16 cellular contexts compared by ENCODE assay signal in genomic region chr20:44703183-44703925, GRCh38. TPM values are rescaled to one million over a fixed set of nuclear protein-coding genes. Genes with fewer than 3 reads are reported as not detected.
DNase-seq lines count a peak whose midpoint lies in the region; TF ChIP-seq lines count a peak whose summit lies in the region.
"Had no signal": no experiment of that assay in that cellular context is flagged by ENCODE, and none has a peak within 500 bp of the region (broad histone marks: within the 10 kb centered on the region; RNA-seq: fewer than 3 reads in every experiment).

No MANE protein-coding gene starts in this region.

- TF ChIP-seq POLR2A in esophagus squamous epithelium (IDR thresholded peaks at IDR 0.05) (no peak), vagina (IDR thresholded peaks at IDR 0.05) (no peak)

- H3K9me3 Mint-ChIP-seq in osteocyte (ENCODE audit: unreplicated experiment), result no peaks in the 10 kb centered on the region
- H3K9me3 Mint-ChIP-seq: activated CD8-positive, alpha-beta T cell treated with anti-CD3 and anti-CD28 coated beads for 36 hours; memory B cell had no signal

- peak overlapping the region; percentile 96 for H3K27ac Mint-ChIP-seq in osteocyte (ENCODE audit: unreplicated experiment)
- H3K27ac Mint-ChIP-seq: activated CD8-positive, alpha-beta T cell treated with anti-CD3 and anti-CD28 coated beads for 36 hours; memory B cell had no signal

- H3K27me3 Mint-ChIP-seq in osteocyte (ENCODE audit: unreplicated experiment), result no peaks in the 10 kb centered on the region
- H3K27me3 Mint-ChIP-seq: activated CD8-positive, alpha-beta T cell treated with anti-CD3 and anti-CD28 coated beads for 36 hours had no signal

- H3K27me3 ChIP-seq in esophagus squamous epithelium (no peaks in the 10 kb centered on the region), vagina (no peaks in the 10 kb centered on the region)

- DNase-seq in DMS 273 (lab: John Stamatoyannopoulos, UW; ENCODE audit: unreplicated experiment) (peak; percentile 48), DMS 273 treated with DMSO at 0.1 percent for 48 hours (lab: John Stamatoyannopoulos, UW) (no peak), esophagus squamous epithelium (lab: John Stamatoyannopoulos, UW) (no peak), osteocyte (ENCODE audit: extremely low spot score, unreplicated experiment) (no peak), vagina (ENCODE audit: extremely low spot score in 2 of 2) (peak in 1 of 2 donors; percentile 86), retina (no peak), NCI-H69 (lab: John Stamatoyannopoulos, UW) (no peak), SKM-1 treated with dmso at 0.1 percent for 144 hours (lab: John Stamatoyannopoulos, UW; ENCODE audit: unreplicated experiment) (no peak)
- DNase-seq: activated CD8-positive, alpha-beta T cell treated with anti-CD3 and anti-CD28 coated beads for 36 hours; activated gamma-delta T cell; NCI-H146; stimulated activated CD4-positive, alpha-beta T cell treated with anti-CD3 and anti-CD28 coated beads, Interleukin-4, amount 100 ng/mL, for 4 hours; stimulated activated naive CD4-positive, alpha-beta T cell had no signal

- no peak for TF ChIP-seq CTCF in esophagus squamous epithelium (IDR thresholded peaks at IDR 0.05)
- TF ChIP-seq CTCF in osteocyte (IDR thresholded peaks at IDR 0.05), result no peak
- TF ChIP-seq CTCF in vagina (IDR thresholded peaks at IDR 0.05), result no peak

- H3K4me1 ChIP-seq in esophagus squamous epithelium (peaks cover 6 to 54% (median 42%) of the 10 kb centered on the region in 3 donors), vagina (peaks cover 52% of the 10 kb centered on the region)

- H3K36me3 ChIP-seq in esophagus squamous epithelium (no peaks in the 10 kb centered on the region), vagina (no peaks in the 10 kb centered on the region)

- no peaks in the 10 kb centered on the region for H3K36me3 Mint-ChIP-seq in osteocyte (ENCODE audit: unreplicated experiment)
- H3K36me3 Mint-ChIP-seq: memory B cell had no signal

- 50 to 69% methylated on average over 4 to 5 of the region's 12 CpGs for WGBS in esophagus squamous epithelium, 2 donors

- H3K4me1 Mint-ChIP-seq in osteocyte (ENCODE audit: unreplicated experiment), result peaks cover 91% of the 10 kb centered on the region

- H3K9me3 ChIP-seq in esophagus squamous epithelium (no peaks in the 10 kb centered on the region), vagina (no peaks in the 10 kb centered on the region)

- H3K4me3 Mint-ChIP-seq in osteocyte (ENCODE audit: unreplicated experiment), result no peak overlapping the region
- H3K4me3 Mint-ChIP-seq: activated CD8-positive, alpha-beta T cell treated with anti-CD3 and anti-CD28 coated beads for 36 hours; memory B cell had no signal

- intact Hi-C loops in esophagus squamous epithelium (cut with DNase I), result no loop called here
- intact Hi-C loops in vagina (cut with DNase I), result no loop called here

- peak overlapping the region; percentile 66 to 87 (median 80) for H3K27ac ChIP-seq in esophagus squamous epithelium
- H3K27ac ChIP-seq in vagina, result peak overlapping the region; percentile 83
- H3K27ac ChIP-seq: 22Rv1 had no signal

- H3K4me3 ChIP-seq in esophagus squamous epithelium (peak overlapping the region in 1 of 4 donors; percentile 1), vagina (no peak overlapping the region)

RNA-seq across cellular contexts. Expression of gene CCN5, which starts 11.8 kb away (rescaled TPM):
- 10 to 100 TPM in 3 of 4 donors, 1 to 10 TPM in 1; 6.7 to 83.9 (median 31.0) TPM for total RNA-seq in esophagus squamous epithelium
- total RNA-seq in osteocyte, result 18.2 and 24.0 TPM in 2 replicates
- total RNA-seq in vagina, result 134 TPM
- total RNA-seq: activated CD8-positive, alpha-beta T cell treated with anti-CD3 and anti-CD28 coated beads for 36 hours; occipital lobe had no signal

RNA-seq across cellular contexts. Expression of gene KCNK15, which starts 42.3 kb away (rescaled TPM):
- total RNA-seq in esophagus squamous epithelium (1 to 10 TPM in 1 of 4 donors, under 1 TPM in 2, not detected in 1; 0.13 to 2.5 (median 0.23) TPM), osteocyte (17.5 and 21.5 TPM in 2 replicates), vagina (1.5 TPM)
- total RNA-seq: occipital lobe had no signal

RNA-seq across cellular contexts. Expression of gene ADA, which starts 51.9 kb away (rescaled TPM):
- total RNA-seq in esophagus squamous epithelium (10 to 100 TPM in 2 of 4 donors, 1 to 10 TPM in 2; 3.8 to 31.7 (median 15.7) TPM), osteocyte (177 and 185 TPM in 2 replicates), vagina (25.3 TPM)
